In the genomic region with DNA sequence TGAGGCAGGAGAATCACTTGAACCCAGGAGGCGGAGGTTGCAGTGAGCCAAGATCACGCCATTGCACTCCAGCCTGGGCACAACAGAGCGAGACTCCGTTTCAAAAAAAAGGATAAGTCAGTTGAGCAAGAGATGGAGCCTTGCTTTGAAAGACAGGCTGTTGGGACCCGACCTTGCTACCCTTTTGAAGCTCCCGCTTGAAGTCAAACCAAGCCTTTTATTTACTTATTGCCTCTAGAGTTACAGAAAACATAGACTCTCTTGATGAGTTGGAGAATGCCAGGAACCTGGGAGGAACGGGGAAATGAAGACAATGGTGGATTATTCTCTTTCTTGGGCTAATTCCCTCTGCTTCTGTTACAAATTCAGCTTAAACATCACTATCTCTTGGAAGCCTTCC, we compare ENCODE assay signal across 1 cellular context.
TF ChIP-seq lines count a peak whose summit lies in the region.

No MANE protein-coding gene starts in this region.

TF ChIP-seq in WTC11, 78 proteins besides CTCF, POLR2A, EP300 and RAD21:
- TF ChIP-seq, protein P1, sequence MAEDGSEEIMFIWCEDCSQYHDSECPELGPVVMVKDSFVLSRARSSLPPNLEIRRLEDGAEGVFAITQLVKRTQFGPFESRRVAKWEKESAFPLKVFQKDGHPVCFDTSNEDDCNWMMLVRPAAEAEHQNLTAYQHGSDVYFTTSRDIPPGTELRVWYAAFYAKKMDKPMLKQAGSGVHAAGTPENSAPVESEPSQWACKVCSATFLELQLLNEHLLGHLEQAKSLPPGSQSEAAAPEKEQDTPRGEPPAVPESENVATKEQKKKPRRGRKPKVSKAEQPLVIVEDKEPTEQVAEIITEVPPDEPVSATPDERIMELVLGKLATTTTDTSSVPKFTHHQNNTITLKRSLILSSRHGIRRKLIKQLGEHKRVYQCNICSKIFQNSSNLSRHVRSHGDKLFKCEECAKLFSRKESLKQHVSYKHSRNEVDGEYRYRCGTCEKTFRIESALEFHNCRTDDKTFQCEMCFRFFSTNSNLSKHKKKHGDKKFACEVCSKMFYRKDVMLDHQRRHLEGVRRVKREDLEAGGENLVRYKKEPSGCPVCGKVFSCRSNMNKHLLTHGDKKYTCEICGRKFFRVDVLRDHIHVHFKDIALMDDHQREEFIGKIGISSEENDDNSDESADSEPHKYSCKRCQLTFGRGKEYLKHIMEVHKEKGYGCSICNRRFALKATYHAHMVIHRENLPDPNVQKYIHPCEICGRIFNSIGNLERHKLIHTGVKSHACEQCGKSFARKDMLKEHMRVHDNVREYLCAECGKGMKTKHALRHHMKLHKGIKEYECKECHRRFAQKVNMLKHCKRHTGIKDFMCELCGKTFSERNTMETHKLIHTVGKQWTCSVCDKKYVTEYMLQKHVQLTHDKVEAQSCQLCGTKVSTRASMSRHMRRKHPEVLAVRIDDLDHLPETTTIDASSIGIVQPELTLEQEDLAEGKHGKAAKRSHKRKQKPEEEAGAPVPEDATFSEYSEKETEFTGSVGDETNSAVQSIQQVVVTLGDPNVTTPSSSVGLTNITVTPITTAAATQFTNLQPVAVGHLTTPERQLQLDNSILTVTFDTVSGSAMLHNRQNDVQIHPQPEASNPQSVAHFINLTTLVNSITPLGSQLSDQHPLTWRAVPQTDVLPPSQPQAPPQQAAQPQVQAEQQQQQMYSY (CRISPR knock-in tag; IDR thresholded peaks at IDR 0.05): no peak
- TF ChIP-seq, protein P2, sequence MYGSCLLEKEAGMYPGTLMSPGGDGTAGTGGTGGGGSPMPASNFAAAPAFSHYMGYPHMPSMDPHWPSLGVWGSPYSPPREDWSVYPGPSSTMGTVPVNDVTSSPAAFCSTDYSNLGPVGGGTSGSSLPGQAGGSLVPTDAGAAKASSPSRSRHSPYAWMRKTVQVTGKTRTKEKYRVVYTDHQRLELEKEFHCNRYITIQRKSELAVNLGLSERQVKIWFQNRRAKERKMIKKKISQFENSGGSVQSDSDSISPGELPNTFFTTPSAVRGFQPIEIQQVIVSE (CRISPR knock-in tag; IDR thresholded peaks at IDR 0.05; ENCODE audit: borderline replicate concordance): no peak
